In the genomic region with DNA sequence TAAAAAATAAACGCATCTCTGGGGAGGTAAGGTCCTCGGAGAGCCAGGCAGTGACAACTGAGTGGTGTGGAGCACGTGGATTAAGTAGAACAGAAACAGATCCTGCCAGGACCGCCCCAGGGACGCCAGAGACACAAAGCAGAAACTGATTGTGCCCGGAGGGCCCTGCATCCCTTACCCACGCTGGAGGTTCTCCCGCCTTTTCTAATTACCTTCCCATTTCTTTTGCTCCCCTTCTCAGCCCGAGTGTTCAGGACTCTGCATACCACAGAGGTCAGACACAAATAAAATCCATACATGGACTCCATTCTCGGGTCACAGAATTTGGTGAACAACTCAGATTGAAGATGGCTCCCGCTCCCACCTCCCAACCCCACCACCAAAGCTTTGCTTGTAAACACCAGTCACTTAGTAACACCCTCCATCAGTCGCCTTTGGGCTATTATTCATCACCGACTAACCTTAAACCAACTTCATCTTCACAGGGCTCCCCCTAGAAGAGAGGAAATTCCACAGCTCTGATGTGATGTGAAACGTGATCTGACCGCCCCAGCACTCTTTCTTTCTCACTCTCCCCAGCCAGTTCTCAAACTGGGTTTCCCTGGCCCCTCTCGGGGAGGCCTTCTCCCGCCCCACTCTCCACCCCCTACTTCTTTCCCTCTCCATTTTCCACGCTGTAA, we compare ENCODE assay signal across 8 cellular contexts. TPM values are rescaled to one million over a fixed set of nuclear protein-coding genes. Genes with fewer than 3 reads are reported as not detected.
DNase-seq lines count a peak whose midpoint lies in the region; ATAC-seq, FAIRE-seq and TF ChIP-seq lines count a peak whose summit lies in the region.

No MANE protein-coding gene starts in this region.

- H3K4me1 Mint-ChIP-seq in stimulated activated effector memory CD8-positive, alpha-beta T cell treated with anti-CD3 and anti-CD28 coated beads, Interleukin-12 subunit alpha, Interleukin-12 subunit beta, amount 100 ng/mL, for 72 hours, result peaks cover 51% of the 10 kb centered on the region

- no peak for TF ChIP-seq POLR2A in gastrocnemius medialis (IDR thresholded peaks at IDR 0.05)

- H3K9ac ChIP-seq in mammary epithelial cell (ENCODE audit: insufficient read depth, low read length), result peak overlapping the region; percentile 74

- H4K20me1 ChIP-seq in mammary epithelial cell (ENCODE audit: insufficient read depth, low read length), result no peaks in the 10 kb centered on the region

- H3K4me3 Mint-ChIP-seq in stimulated activated effector memory CD8-positive, alpha-beta T cell treated with anti-CD3 and anti-CD28 coated beads, Interleukin-12 subunit alpha, Interleukin-12 subunit beta, amount 100 ng/mL, for 72 hours, result peak overlapping the region; percentile 66

- intact Hi-C loops in mammary epithelial cell (cut with micrococcal nuclease), result loop anchor here (1.0 kb wide), 1 partner anchor 32 kb away; no protein-coding TSS in a partner anchor
- intact Hi-C loops in gastrocnemius medialis (cut with DNase I; ENCODE audit: low total_unique reads), result no loop called here

- ATAC-seq in stimulated activated effector memory CD8-positive, alpha-beta T cell treated with anti-CD3 and anti-CD28 coated beads, Interleukin-12 subunit alpha, Interleukin-12 subunit beta, amount 100 ng/mL, for 72 hours, result peak; percentile 97
- ATAC-seq in GM21717 (IDR thresholded peaks at IDR 0.05; ENCODE audit: unreplicated experiment) (no peak), gastrocnemius medialis (no peak)

- DNase-seq in GM13976 (ENCODE audit: low spot score) (peak; percentile 77), RCC 7860 (ENCODE audit: low spot score) (peak; percentile 98), mammary epithelial cell (peak; percentile 96), kidney glomerular epithelial cell (lab: John Stamatoyannopoulos, UW) (peak; percentile 99), gastrocnemius medialis (no peak), medulla oblongata (ENCODE audit: extremely low spot score) (no peak)
- DNase-seq in stimulated activated effector memory CD8-positive, alpha-beta T cell treated with anti-CD3 and anti-CD28 coated beads, Interleukin-12 subunit alpha, Interleukin-12 subunit beta, amount 100 ng/mL, for 72 hours (ENCODE audit: low spot score in 2 of 2), result peak; percentile 29 to 76

- H3K4me1 ChIP-seq in mammary epithelial cell (ENCODE audit: insufficient read depth, low read length) (peaks cover 44% of the 10 kb centered on the region), gastrocnemius medialis (peaks cover 24 to 33% of the 10 kb centered on the region in 2 donors)

- peak; percentile 83 for FAIRE-seq in RCC 7860 (lab: Jason Lieb, UNC)

- H3K36me3 Mint-ChIP-seq in stimulated activated effector memory CD8-positive, alpha-beta T cell treated with anti-CD3 and anti-CD28 coated beads, Interleukin-12 subunit alpha, Interleukin-12 subunit beta, amount 100 ng/mL, for 72 hours, result peaks cover 6% of the 10 kb centered on the region

- peak overlapping the region; percentile 53 for H3K4me2 ChIP-seq in mammary epithelial cell (ENCODE audit: insufficient read depth, low read depth, low read length)

- CTCF ChIA-PET in mammary epithelial cell (lab: Charles Lee; ENCODE audit: low non-redundant PET), result interaction anchor here (0.6 kb wide), 1 partner anchor 32 kb away, joined by 17 read pairs; the partner anchor contains the start of gene PIM1

- in situ Hi-C loops in GM13976 (cut with MboI; ENCODE audit: low sequenced_read_pairs, unreplicated experiment) (no loop called here), mammary epithelial cell (cut with MboI; ENCODE audit: low sequenced_read_pairs in 2 of 2) (no loop called here), gastrocnemius medialis (cut with MboI; ENCODE audit: low sequenced_read_pairs in 4 of 4) (no loop called here)

- peak overlapping the region; percentile 86 for H3K27ac ChIP-seq in mammary epithelial cell (ENCODE audit: insufficient read depth, low read depth, low read length)
- H3K27ac ChIP-seq in gastrocnemius medialis, result no peak overlapping the region

- TF ChIP-seq CTCF in GM13976 (IDR thresholded peaks at IDR 0.05; ENCODE audit: borderline replicate concordance, control extremely low read depth, extremely low read depth, insufficient read depth, missing control alignments) (no peak), mammary epithelial cell (conservative IDR thresholded peaks at IDR 0.05 in 1 of 2, IDR thresholded peaks at IDR 0.05 in 1 of 2; ENCODE audit: extremely low read depth in 1 of 2, insufficient read depth in 1 of 2, low read depth in 1 of 2, low read length in 2 of 2) (no peak), gastrocnemius medialis (IDR thresholded peaks at IDR 0.05 in 4 of 5, conservative IDR thresholded peaks at IDR 0.05 in 1 of 5) (no peak)

- no peak overlapping the region for H3K4me3 ChIP-seq in mammary epithelial cell (replicated peaks in 1 of 3; ENCODE audit: insufficient read depth in 1 of 3, low read depth in 2 of 3, low read length in 3 of 3)
- no peak overlapping the region for H3K4me3 ChIP-seq in gastrocnemius medialis

- H3K9me3 ChIP-seq in mammary epithelial cell (replicated peaks; ENCODE audit: insufficient read depth, low read length) (no peaks in the 10 kb centered on the region), gastrocnemius medialis (no peaks in the 10 kb centered on the region)

- TSS peak; percentile 52 for BruUV-seq in mammary epithelial cell (replicated peaks; lab: Mats Ljungman, UMichigan)

- H3K27me3 ChIP-seq in mammary epithelial cell (ENCODE audit: insufficient read depth, low read length), result no peaks in the 10 kb centered on the region
- H3K27me3 ChIP-seq in gastrocnemius medialis, result no peaks in the 10 kb centered on the region

- 53% methylated on average over 17 of the region's 18 CpGs for WGBS in mammary epithelial cell (ENCODE audit: low coverage, missing lambda C conversion rate)

- dilution Hi-C loops in mammary epithelial cell (cut with HindIII; ENCODE audit: low sequenced_read_pairs), result loop anchor here (5.0 kb wide), 2 partner anchors 60 to 85 kb away; no protein-coding TSS in a partner anchor

- H2AFZ ChIP-seq in mammary epithelial cell (ENCODE audit: low read depth, low read length), result peak overlapping the region; percentile 69

- H3K36me3 ChIP-seq in mammary epithelial cell (ENCODE audit: insufficient read depth, low read length) (no peaks in the 10 kb centered on the region), gastrocnemius medialis (no peaks in the 10 kb centered on the region)

- H3K9me3 Mint-ChIP-seq in stimulated activated effector memory CD8-positive, alpha-beta T cell treated with anti-CD3 and anti-CD28 coated beads, Interleukin-12 subunit alpha, Interleukin-12 subunit beta, amount 100 ng/mL, for 72 hours, result no peaks in the 10 kb centered on the region

- no peaks in the 10 kb centered on the region for H3K79me2 ChIP-seq in mammary epithelial cell (ENCODE audit: insufficient read depth, low read length)

- H3K27ac Mint-ChIP-seq in stimulated activated effector memory CD8-positive, alpha-beta T cell treated with anti-CD3 and anti-CD28 coated beads, Interleukin-12 subunit alpha, Interleukin-12 subunit beta, amount 100 ng/mL, for 72 hours, result peak overlapping the region; percentile 97

RNA-seq across cellular contexts. Expression of gene PIM1, which starts 32.6 kb away (rescaled TPM):
- 10 to 100 TPM in 1 of 2 donors, 1 to 10 TPM in 1; 4.7 to 29.6 TPM for total RNA-seq in mammary epithelial cell
- 6.3 TPM for polyA plus RNA-seq in mammary epithelial cell
- 11.7 TPM for polyA minus RNA-seq in mammary epithelial cell
- total RNA-seq in gastrocnemius medialis, result 10 to 100 TPM in 2 of 4 donors, 1 to 10 TPM in 2; 5.0 to 23.0 (median 13.0) TPM

Comparison
In these comparisons a context has a peak if more than half of its experiments do, and no peak if none do; other contexts are left out.
1. DNase-seq: peak in GM13976 (single experiment), RCC 7860 (single experiment), mammary epithelial cell (single experiment), kidney glomerular epithelial cell (single experiment) and stimulated activated effector memory CD8-positive, alpha-beta T cell treated with anti-CD3 and anti-CD28 coated beads, Interleukin-12 subunit alpha, Interleukin-12 subunit beta, amount 100 ng/mL, for 72 hours (2 of 2); none in gastrocnemius medialis (0 of 2) and medulla oblongata (single experiment).